In genomic region chr20:61808497-61808896, GRCh38 we compare ENCODE assay signal across 16 cellular contexts.
"Had no signal": no experiment of that assay in that cellular context is flagged by ENCODE, and none has a peak within 500 bp of the region (broad histone marks: within the 10 kb centered on the region; RNA-seq: fewer than 3 reads in every experiment).

No MANE protein-coding gene starts in this region.

- ATAC-seq: activated CD8-positive, alpha-beta T cell treated with anti-CD3 and anti-CD28 coated beads, Interleukin-2, amount 10 ng/mL, durations not matched to agents 7 days and 5 days; gastrocnemius medialis; heart left ventricle; natural killer cell; SK-N-SH treated with all-trans-retinoic acid at 6 μM for 48 hours; stimulated activated naive CD8-positive, alpha-beta T cell treated with anti-CD3 and anti-CD28 coated beads, Interleukin-15, amount 100 ng/mL, for 72 hours had no signal

- H3K9me3 Mint-ChIP-seq: activated CD4-positive, alpha-beta T cell treated with anti-CD3 and anti-CD28 coated beads, Interleukin-2, amount 10 ng/mL, durations not matched to agents 24 days and 14 days; activated naive CD4-positive, alpha-beta T cell treated with anti-CD3 and anti-CD28 coated beads for 36 hours; activated T-cell treated with anti-CD3 and anti-CD28 coated beads, Interleukin-2, amount 50 U/mL, for 24 hours; natural killer cell; stimulated activated naive CD8-positive, alpha-beta T cell treated with anti-CD3 and anti-CD28 coated beads, Interleukin-15, amount 100 ng/mL, for 72 hours had no signal

- H3K36me3 ChIP-seq: gastrocnemius medialis, heart left ventricle, upper lobe of left lung had no signal

- H3K27ac ChIP-seq: gastrocnemius medialis, heart left ventricle, upper lobe of left lung had no signal

- H3K36me3 Mint-ChIP-seq: natural killer cell had no signal

- H3K4me1 ChIP-seq: gastrocnemius medialis, heart left ventricle had no signal

- H3K4me3 ChIP-seq: gastrocnemius medialis, heart left ventricle, upper lobe of left lung had no signal

- H3K9me3 ChIP-seq: gastrocnemius medialis, heart left ventricle, upper lobe of left lung had no signal

- DNase-seq: activated CD4-positive, alpha-beta T cell treated with anti-CD3 and anti-CD28 coated beads, Interleukin-2, amount 10 ng/mL, durations not matched to agents 24 days and 14 days; activated CD8-positive, alpha-beta T cell treated with anti-CD3 and anti-CD28 coated beads, Interleukin-2, amount 10 ng/mL, durations not matched to agents 7 days and 5 days; activated naive CD4-positive, alpha-beta T cell treated with anti-CD3 and anti-CD28 coated beads for 36 hours; activated T-cell treated with anti-CD3 and anti-CD28 coated beads, Interleukin-2, amount 50 U/mL, for 24 hours; cortex of kidney; gastrocnemius medialis; kidney glomerular epithelial cell; mesendoderm; natural killer cell; retina; stimulated activated CD4-positive, alpha-beta T cell treated with anti-CD3 and anti-CD28 coated beads, Interleukin-15, amount 100 ng/mL, for 24 hours; stimulated activated CD4-positive, alpha-beta T cell treated with anti-CD3 and anti-CD28 coated beads, Interleukin-2, amount 100 ng/mL, for 48 hours; stimulated activated naive CD8-positive, alpha-beta T cell treated with anti-CD3 and anti-CD28 coated beads, Interleukin-15, amount 100 ng/mL, for 72 hours had no signal

- H3K27me3 Mint-ChIP-seq: activated CD4-positive, alpha-beta T cell treated with anti-CD3 and anti-CD28 coated beads, Interleukin-2, amount 10 ng/mL, durations not matched to agents 24 days and 14 days had no signal

- H3K4me1 Mint-ChIP-seq: activated CD4-positive, alpha-beta T cell treated with anti-CD3 and anti-CD28 coated beads, Interleukin-2, amount 10 ng/mL, durations not matched to agents 24 days and 14 days; natural killer cell had no signal

- H3K27ac Mint-ChIP-seq: activated CD4-positive, alpha-beta T cell treated with anti-CD3 and anti-CD28 coated beads, Interleukin-2, amount 10 ng/mL, durations not matched to agents 24 days and 14 days; activated CD8-positive, alpha-beta T cell treated with anti-CD3 and anti-CD28 coated beads, Interleukin-2, amount 10 ng/mL, durations not matched to agents 7 days and 5 days; activated naive CD4-positive, alpha-beta T cell treated with anti-CD3 and anti-CD28 coated beads for 36 hours; activated T-cell treated with anti-CD3 and anti-CD28 coated beads, Interleukin-2, amount 50 U/mL, for 24 hours; natural killer cell; stimulated activated naive CD8-positive, alpha-beta T cell treated with anti-CD3 and anti-CD28 coated beads, Interleukin-15, amount 100 ng/mL, for 72 hours had no signal

- H3K4me3 Mint-ChIP-seq: activated CD4-positive, alpha-beta T cell treated with anti-CD3 and anti-CD28 coated beads, Interleukin-2, amount 10 ng/mL, durations not matched to agents 24 days and 14 days; activated CD8-positive, alpha-beta T cell treated with anti-CD3 and anti-CD28 coated beads, Interleukin-2, amount 10 ng/mL, durations not matched to agents 7 days and 5 days; activated naive CD4-positive, alpha-beta T cell treated with anti-CD3 and anti-CD28 coated beads for 36 hours; activated T-cell treated with anti-CD3 and anti-CD28 coated beads, Interleukin-2, amount 50 U/mL, for 24 hours; natural killer cell; stimulated activated naive CD8-positive, alpha-beta T cell treated with anti-CD3 and anti-CD28 coated beads, Interleukin-15, amount 100 ng/mL, for 72 hours had no signal

- H3K27me3 ChIP-seq: upper lobe of left lung had no signal
